In the genomic region with DNA sequence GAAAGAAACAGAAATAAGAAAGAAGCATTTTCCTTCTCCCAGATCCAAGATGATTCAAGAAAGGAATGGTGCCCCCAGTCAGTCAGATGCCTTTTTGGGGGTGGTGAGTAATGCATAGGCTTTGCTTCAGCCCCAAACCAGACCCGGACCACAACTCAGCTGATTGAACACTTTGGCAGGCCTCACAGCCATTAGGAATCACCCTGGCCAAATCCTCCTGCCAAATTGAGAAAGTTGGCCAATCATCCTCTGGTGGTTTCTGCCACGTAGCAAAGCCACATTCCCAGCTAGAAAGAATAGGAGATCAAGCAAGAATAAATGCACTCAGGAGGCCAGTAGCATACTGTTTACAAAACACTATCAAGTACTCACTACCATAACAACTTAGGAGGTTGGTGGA, we compare ENCODE assay signal across 31 cellular contexts. TPM values are rescaled to one million over a fixed set of nuclear protein-coding genes. Genes with fewer than 3 reads are reported as not detected.
DNase-seq lines count a peak whose midpoint lies in the region; ATAC-seq and TF ChIP-seq lines count a peak whose summit lies in the region.
"Had no signal": no experiment of that assay in that cellular context is flagged by ENCODE, and none has a peak within 500 bp of the region (broad histone marks: within the 10 kb centered on the region; RNA-seq: fewer than 3 reads in every experiment).

No MANE protein-coding gene starts in this region.

- H3K27me3 ChIP-seq in GM23248 (replicated peaks; ENCODE audit: insufficient read depth) (no peaks in the 10 kb centered on the region), left lung (peaks cover 0 to 10% of the 10 kb centered on the region in 2 donors)
- H3K27me3 ChIP-seq: vagina had no signal

- H3K9me2 ChIP-seq in GM23248 (ENCODE audit: insufficient read depth) = no peaks in the 10 kb centered on the region
- H3K9me2 ChIP-seq: SK-N-SH had no signal

- no peak overlapping the region for H2AFZ ChIP-seq in GM23248
- H2AFZ ChIP-seq: parathyroid adenoma had no signal

- no peaks in the 10 kb centered on the region for H4K20me1 ChIP-seq in GM23248 (ENCODE audit: insufficient read depth)

- TF ChIP-seq CTCF in AG09309 (IDR thresholded peaks at IDR 0.05; ENCODE audit: control insufficient read depth, insufficient read depth, low read depth, low read length, missing control alignments) (no peak), mesothelial cell of epicardium (IDR thresholded peaks at IDR 0.05; ENCODE audit: unreplicated experiment) (no peak), left lung (IDR thresholded peaks at IDR 0.05) (no peak)

- H3K79me2 ChIP-seq in GM23248 (ENCODE audit: insufficient read depth) = no peaks in the 10 kb centered on the region
- H3K79me2 ChIP-seq: parathyroid adenoma had no signal

- CTCF ChIA-PET in activated naive CD4-positive, alpha-beta T cell treated with anti-CD3 and anti-CD28 coated beads, Interleukin-2, amount 10 ng/mL, durations not matched to agents 7 days and 5 days (lab: Charles Lee) = interaction anchor here (3.0 kb wide), 1 partner anchor 126 kb away, joined by 41 read pairs; the partner anchor contains the start of gene RAP2C

- H3K9me3 ChIP-seq in GM23248 (ENCODE audit: low read depth) (no peaks in the 10 kb centered on the region), left lung (no peaks in the 10 kb centered on the region)
- H3K9me3 ChIP-seq: A549, SK-N-SH, spleen, vagina had no signal

- H3K36me3 ChIP-seq in GM23248 (ENCODE audit: low read depth) (no peaks in the 10 kb centered on the region), left lung (no peaks in the 10 kb centered on the region)
- H3K36me3 ChIP-seq: spleen, vagina had no signal

- no peaks in the 10 kb centered on the region for H3F3A ChIP-seq in GM23248 (ENCODE audit: insufficient read depth)

- no peak for ATAC-seq in left lung
- ATAC-seq: A549; activated CD4-positive, CD25-positive, alpha-beta regulatory T cell treated with anti-CD3 and anti-CD28 coated beads, Interleukin-2, amount 50 U/mL, for 24 hours; activated CD8-positive, alpha-beta T cell treated with anti-CD3 and anti-CD28 coated beads for 36 hours; stimulated activated naive CD8-positive, alpha-beta T cell treated with anti-CD3 and anti-CD28 coated beads, Interleukin-15, amount 100 ng/mL, for 72 hours had no signal

- in situ Hi-C loops in GM23248 (cut with MboI) = no loop called here

- H3K27ac ChIP-seq in GM23248 (no peak overlapping the region), left lung (no peak overlapping the region)
- H3K27ac ChIP-seq: A549, parathyroid adenoma, spleen, vagina had no signal

- H3K4me1 ChIP-seq in GM23248 (ENCODE audit: insufficient read depth) (no peaks in the 10 kb centered on the region), left lung (no peaks in the 10 kb centered on the region)
- H3K4me1 ChIP-seq: A549, parathyroid adenoma, spleen, vagina had no signal

- 0 to 22% methylated on average over 1 to 2 of the region's 2 CpGs for WGBS in GM23248 (ENCODE audit: low coverage in 1 of 2, low lambda C conversion rate in 2 of 2, missing lambda C conversion rate in 2 of 2), 2 experiments

- H3K27me3 Mint-ChIP-seq in mesothelial cell of epicardium (ENCODE audit: low read depth) = no peaks in the 10 kb centered on the region
- peaks cover 5% of the 10 kb centered on the region for H3K27me3 Mint-ChIP-seq in activated naive CD4-positive, alpha-beta T cell treated with anti-CD3 and anti-CD28 coated beads, Interleukin-2, amount 10 ng/mL, durations not matched to agents 7 days and 5 days
- H3K27me3 Mint-ChIP-seq: activated CD8-positive, alpha-beta T cell treated with anti-CD3 and anti-CD28 coated beads for 36 hours; stimulated activated naive CD8-positive, alpha-beta T cell treated with anti-CD3 and anti-CD28 coated beads, Interleukin-15, amount 100 ng/mL, for 72 hours had no signal

- intact Hi-C loops in left lung (cut with DNase I) = no loop called here

- DNase-seq in AG09309 (ENCODE audit: low read depth) (peak; percentile 18), GM23248 (peak; percentile 37), astrocyte of the hippocampus (ENCODE audit: low read depth, low spot score) (peak; percentile 82), mesothelial cell of epicardium (ENCODE audit: low spot score in 2 of 2, unreplicated experiment in 2 of 2) (no peak), ureter (ENCODE audit: low spot score) (no peak), CD1c-positive myeloid dendritic cell (ENCODE audit: extremely low spot score) (no peak), left lung (no peak)
- no peak for DNase-seq in activated naive CD4-positive, alpha-beta T cell treated with anti-CD3 and anti-CD28 coated beads, Interleukin-2, amount 10 ng/mL, durations not matched to agents 7 days and 5 days
- DNase-seq: activated CD8-positive, alpha-beta T cell treated with anti-CD3 and anti-CD28 coated beads for 36 hours; activated naive CD4-positive, alpha-beta T cell treated with anti-CD3 and anti-CD28 coated beads for 36 hours; amniotic stem cell; GOT3; hypothalamus; KBM-7; MM.1S; NCI-H2029; NCI-H524; NK-92 treated with Interleukin-12 subunit alpha and Interleukin-12 subunit beta, amount 100 ng/mL, for 24 hours; SK-N-SH; spleen; stimulated activated CD4-positive, alpha-beta T cell treated with anti-CD3 and anti-CD28 coated beads, Interleukin-2, amount 100 ng/mL, for 24 hours; stimulated activated naive CD8-positive, alpha-beta T cell treated with anti-CD3 and anti-CD28 coated beads, Interleukin-15, amount 100 ng/mL, for 72 hours had no signal

- H3K9ac ChIP-seq in GM23248 = no peak overlapping the region
- H3K9ac ChIP-seq: parathyroid adenoma, SK-N-SH had no signal

- no peak overlapping the region for H3K4me3 Mint-ChIP-seq in mesothelial cell of epicardium
- H3K4me3 Mint-ChIP-seq in activated naive CD4-positive, alpha-beta T cell treated with anti-CD3 and anti-CD28 coated beads, Interleukin-2, amount 10 ng/mL, durations not matched to agents 7 days and 5 days = no peak overlapping the region
- H3K4me3 Mint-ChIP-seq: activated CD8-positive, alpha-beta T cell treated with anti-CD3 and anti-CD28 coated beads for 36 hours; activated naive CD4-positive, alpha-beta T cell treated with anti-CD3 and anti-CD28 coated beads for 36 hours; memory B cell; stimulated activated naive CD8-positive, alpha-beta T cell treated with anti-CD3 and anti-CD28 coated beads, Interleukin-15, amount 100 ng/mL, for 72 hours; T-helper 1 cell treated with Interleukin-12 subunit alpha and Interleukin-12 subunit beta and Interleukin-4 antibody, amounts not matched to agents 30 μg/mL and 1 μg/mL, for 36 hours had no signal

- peaks cover 2% of the 10 kb centered on the region for H3K9me3 Mint-ChIP-seq in mesothelial cell of epicardium
- no peaks in the 10 kb centered on the region for H3K9me3 Mint-ChIP-seq in activated naive CD4-positive, alpha-beta T cell treated with anti-CD3 and anti-CD28 coated beads, Interleukin-2, amount 10 ng/mL, durations not matched to agents 7 days and 5 days
- H3K9me3 Mint-ChIP-seq: activated CD8-positive, alpha-beta T cell treated with anti-CD3 and anti-CD28 coated beads for 36 hours; activated naive CD4-positive, alpha-beta T cell treated with anti-CD3 and anti-CD28 coated beads for 36 hours; memory B cell; stimulated activated naive CD8-positive, alpha-beta T cell treated with anti-CD3 and anti-CD28 coated beads, Interleukin-15, amount 100 ng/mL, for 72 hours; T-helper 1 cell treated with Interleukin-12 subunit alpha and Interleukin-12 subunit beta and Interleukin-4 antibody, amounts not matched to agents 30 μg/mL and 1 μg/mL, for 36 hours had no signal

- H3K27ac Mint-ChIP-seq in mesothelial cell of epicardium = peak overlapping the region; percentile 45
- no peak overlapping the region for H3K27ac Mint-ChIP-seq in activated naive CD4-positive, alpha-beta T cell treated with anti-CD3 and anti-CD28 coated beads, Interleukin-2, amount 10 ng/mL, durations not matched to agents 7 days and 5 days
- H3K27ac Mint-ChIP-seq: activated CD8-positive, alpha-beta T cell treated with anti-CD3 and anti-CD28 coated beads for 36 hours; activated naive CD4-positive, alpha-beta T cell treated with anti-CD3 and anti-CD28 coated beads for 36 hours; memory B cell; stimulated activated naive CD8-positive, alpha-beta T cell treated with anti-CD3 and anti-CD28 coated beads, Interleukin-15, amount 100 ng/mL, for 72 hours; T-helper 1 cell treated with Interleukin-12 subunit alpha and Interleukin-12 subunit beta and Interleukin-4 antibody, amounts not matched to agents 30 μg/mL and 1 μg/mL, for 36 hours had no signal

- no peaks in the 10 kb centered on the region for H3K36me3 Mint-ChIP-seq in mesothelial cell of epicardium
- H3K36me3 Mint-ChIP-seq in activated naive CD4-positive, alpha-beta T cell treated with anti-CD3 and anti-CD28 coated beads, Interleukin-2, amount 10 ng/mL, durations not matched to agents 7 days and 5 days = no peaks in the 10 kb centered on the region
- H3K36me3 Mint-ChIP-seq: memory B cell had no signal

- no peak overlapping the region for H3K4me2 ChIP-seq in GM23248 (ENCODE audit: unreplicated experiment)
- H3K4me2 ChIP-seq: A549, SK-N-SH had no signal

- H3K4me3 ChIP-seq in AG09309 (ENCODE audit: control insufficient read depth, low read depth, low read length) (no peak overlapping the region), GM23248 (no peak overlapping the region), left lung (no peak overlapping the region)
- H3K4me3 ChIP-seq: A549, spleen, vagina had no signal

- peaks cover 40% of the 10 kb centered on the region for H3K4me1 Mint-ChIP-seq in mesothelial cell of epicardium
- H3K4me1 Mint-ChIP-seq in activated naive CD4-positive, alpha-beta T cell treated with anti-CD3 and anti-CD28 coated beads, Interleukin-2, amount 10 ng/mL, durations not matched to agents 7 days and 5 days = peaks cover 10% of the 10 kb centered on the region

RNA-seq across cellular contexts. Expression of gene FRMD7, which starts 33.7 kb away (rescaled TPM):
- 0.11 TPM in 1 of 2 replicates, not detected in the other for total RNA-seq in GM23248 (2014; rRNA removed; shearing (Covaris generic))
- not detected in 2 replicates for polyA plus RNA-seq in GM23248 (2016; fragmentation: Nextera tagmentation; extraction: Ambion mirVana)
- 0.07 to 0.18 TPM (median 0.13 TPM) in 3 replicates for total RNA-seq in mesothelial cell of epicardium
- 1.6 TPM for total RNA-seq in ureter
- total RNA-seq in left lung = not detected
- total RNA-seq: activated CD8-positive, alpha-beta T cell treated with anti-CD3 and anti-CD28 coated beads for 36 hours; activated naive CD4-positive, alpha-beta T cell treated with anti-CD3 and anti-CD28 coated beads for 36 hours; bronchial epithelial cell; glomerular endothelial cell; vagina had no signal
- polyA plus RNA-seq: A549, BJ, SK-N-SH, spleen had no signal

Comparison
In these comparisons a context has a peak if more than half of its experiments do, and no peak if none do; other contexts are left out.
1. DNase-seq: peak in AG09309 (single experiment), GM23248 (single experiment) and astrocyte of the hippocampus (single experiment); none in mesothelial cell of epicardium (0 of 2), ureter (single experiment), CD1c-positive myeloid dendritic cell (single experiment), activated naive CD4-positive, alpha-beta T cell treated with anti-CD3 and anti-CD28 coated beads, Interleukin-2, amount 10 ng/mL, durations not matched to agents 7 days and 5 days (single experiment) and left lung (0 of 2).